ENCODE assay signal across 8 cellular contexts in the genomic region with DNA sequence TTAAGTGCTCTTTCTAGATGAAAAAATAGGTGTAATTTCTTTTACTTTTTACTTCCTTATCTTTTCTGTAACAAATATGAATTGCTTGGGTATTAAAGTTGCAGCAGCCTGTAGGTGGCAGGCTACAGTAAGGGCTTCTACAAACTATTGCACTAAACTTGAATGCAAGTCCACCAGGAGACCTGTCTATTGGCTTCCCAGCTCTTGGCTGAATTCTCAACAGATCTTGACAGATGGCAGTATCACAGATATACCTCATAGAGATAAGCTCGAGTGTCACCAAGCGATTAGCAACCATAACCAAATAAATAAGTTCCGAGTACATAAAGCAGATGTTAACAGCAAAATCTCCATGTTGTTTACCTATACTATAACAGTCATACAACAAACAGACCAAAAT. TPM values are rescaled to one million over a fixed set of nuclear protein-coding genes. Genes with fewer than 3 reads are reported as not detected.
DNase-seq lines count a peak whose midpoint lies in the region; ATAC-seq and TF ChIP-seq lines count a peak whose summit lies in the region.

No MANE protein-coding gene starts in this region.

- H3K27ac ChIP-seq in thoracic aorta: no peak overlapping the region

- H3K27me3 ChIP-seq in thoracic aorta (replicated peaks; ENCODE audit: insufficient read depth): no peaks in the 10 kb centered on the region

- DNase-seq in stimulated activated CD4-positive, alpha-beta T cell treated with anti-CD3 and anti-CD28 coated beads, Interleukin-15, amount 100 ng/mL, for 24 hours: peak; percentile 38
- DNase-seq in stimulated activated CD4-positive, alpha-beta T cell treated with anti-CD3 and anti-CD28 coated beads, Interleukin-12 subunit alpha, Interleukin-12 subunit beta, amount 100 ng/mL, for 4 hours: no peak
- DNase-seq in NCI-H1694 treated with DMSO at 0.1 percent for 48 hours (lab: John Stamatoyannopoulos, UW): peak; percentile 59
- no peak for DNase-seq in WTC11 (ENCODE audit: low spot score)
- DNase-seq in effector CD4-positive, alpha-beta T cell: peak; percentile 41
- DNase-seq in medulla oblongata (ENCODE audit: extremely low spot score): peak; percentile 82
- DNase-seq in thoracic aorta (ENCODE audit: low spot score): no peak
- no peak for DNase-seq in amniotic stem cell (lab: John Stamatoyannopoulos, UW)

- no peak overlapping the region for H3K4me3 Mint-ChIP-seq in WTC11

- TF ChIP-seq CTCF in WTC11 (IDR thresholded peaks at IDR 0.05): no peak
- TF ChIP-seq CTCF in thoracic aorta (IDR thresholded peaks at IDR 0.05): peak; percentile 47

- H3K27ac Mint-ChIP-seq in WTC11: no peak overlapping the region

- H3K4me1 ChIP-seq in thoracic aorta (ENCODE audit: control insufficient read depth in 1 of 2, low read depth in 2 of 2): peaks cover 22 to 47% of the 10 kb centered on the region in 2 donors

- CTCF ChIA-PET in WTC11 (lab: Charles Lee): interaction anchor here (0.5 to 2.9 kb wide), 17 partner anchors 9 to 275 kb away, joined by 3 to 18 read pairs (median 4); partner anchors contain the start of genes NUDT21 and OGFOD1

- H3K9me3 Mint-ChIP-seq in WTC11: peaks cover 3% of the 10 kb centered on the region; the same call in 1 of the 2 replicates

- H3K36me3 Mint-ChIP-seq in WTC11: peaks cover 10% of the 10 kb centered on the region

- POLR2A ChIA-PET in WTC11 (lab: Charles Lee): no interaction called here

- peaks cover 14% of the 10 kb centered on the region for H3K4me1 Mint-ChIP-seq in WTC11

- no peaks in the 10 kb centered on the region for H3K27me3 Mint-ChIP-seq in WTC11 (ENCODE audit: low read depth)

- peaks cover 6% of the 10 kb centered on the region for H3K36me3 ChIP-seq in thoracic aorta

- ATAC-seq in WTC11: peak; percentile 86
- no peak for ATAC-seq in thoracic aorta (ENCODE audit: insufficient number of reproducible peaks, low FRiP score, low read depth)

- no peaks in the 10 kb centered on the region for H3K9me3 ChIP-seq in thoracic aorta

- no peak overlapping the region for H3K4me3 ChIP-seq in thoracic aorta

TF ChIP-seq in WTC11, 78 proteins besides CTCF, POLR2A, EP300 and RAD21:
- TF ChIP-seq ZNF396 (CRISPR knock-in tag; IDR thresholded peaks at IDR 0.05; ENCODE audit: borderline replicate concordance) (no peak), ELF4 (CRISPR knock-in tag; IDR thresholded peaks at IDR 0.05; ENCODE audit: low read depth) (no peak), NR3C1 (CRISPR knock-in tag; conservative IDR thresholded peaks at IDR 0.05; ENCODE audit: low read depth) (no peak)

RNA-seq across cellular contexts. Expression of gene BBS2, which starts 5.9 kb away (rescaled TPM):
- 19.1 to 25.7 TPM (median 24.1 TPM) in 3 replicates for total RNA-seq in WTC11 (2021)
- total RNA-seq in thoracic aorta: 10 to 100 TPM; 33.3 to 39.3 TPM

RNA-seq across cellular contexts. Expression of gene MT4, which starts 50.9 kb away (rescaled TPM):
- not detected in 3 replicates for total RNA-seq in WTC11 (2021)
- not detected for total RNA-seq in thoracic aorta

Comparison
In these comparisons a context has a peak if more than half of its experiments do, and no peak if none do; other contexts are left out.
1. DNase-seq: peak in stimulated activated CD4-positive, alpha-beta T cell treated with anti-CD3 and anti-CD28 coated beads, Interleukin-15, amount 100 ng/mL, for 24 hours (single experiment), NCI-H1694 treated with DMSO at 0.1 percent for 48 hours (single experiment), effector CD4-positive, alpha-beta T cell (single experiment) and medulla oblongata (single experiment); none in stimulated activated CD4-positive, alpha-beta T cell treated with anti-CD3 and anti-CD28 coated beads, Interleukin-12 subunit alpha, Interleukin-12 subunit beta, amount 100 ng/mL, for 4 hours (single experiment), WTC11 (single experiment), thoracic aorta (single experiment) and amniotic stem cell (single experiment).